8 cellular contexts compared by ENCODE assay signal in genomic region chr11:62543680-62544444, GRCh38. TPM values are rescaled to one million over a fixed set of nuclear protein-coding genes. Genes with fewer than 3 reads are reported as not detected.
DNase-seq lines count a peak whose midpoint lies in the region; ATAC-seq and TF ChIP-seq lines count a peak whose summit lies in the region.

No MANE protein-coding gene starts in this region.

- H3K4me3 Mint-ChIP-seq in mesothelial cell of epicardium, result peak overlapping the region; percentile 97

- H3K4me1 Mint-ChIP-seq in mesothelial cell of epicardium, result peaks cover 72% of the 10 kb centered on the region

- peak overlapping the region; percentile 99 for H3K27ac Mint-ChIP-seq in mesothelial cell of epicardium

- no peak for ATAC-seq in left ventricle myocardium superior
- no peak for ATAC-seq in HG03354 (IDR thresholded peaks at IDR 0.05; ENCODE audit: poor library complexity, severe bottlenecking, unreplicated experiment)

- no peaks in the 10 kb centered on the region for H3K36me3 Mint-ChIP-seq in mesothelial cell of epicardium

- H3K9me3 Mint-ChIP-seq in mesothelial cell of epicardium, result no peaks in the 10 kb centered on the region

- H3K4me3 ChIP-seq in cardiac fibroblast (replicated peaks in 1 of 2; ENCODE audit: low read depth in 2 of 2, low read length in 2 of 2), result peak overlapping the region; percentile 93 to 95

- DNase-seq in left ventricle myocardium superior (peak; percentile 48), cardiac septum (ENCODE audit: low spot score) (no peak), cardiac fibroblast (ENCODE audit: low read depth in 2 of 2) (no peak), mesothelial cell of epicardium (ENCODE audit: low spot score in 2 of 2, unreplicated experiment in 2 of 2) (no peak), mucosa of gallbladder (ENCODE audit: low spot score) (no peak), NCI-H2107 treated with DMSO at 0.1 percent for 48 hours (lab: John Stamatoyannopoulos, UW; ENCODE audit: unreplicated experiment) (no peak), KG1 (lab: John Stamatoyannopoulos, UW) (no peak)

- no peak for TF ChIP-seq CTCF in cardiac fibroblast (IDR thresholded peaks at IDR 0.05; ENCODE audit: low read depth, low read length)
- no peak for TF ChIP-seq CTCF in mesothelial cell of epicardium (IDR thresholded peaks at IDR 0.05; ENCODE audit: unreplicated experiment)

- intact Hi-C loops in left ventricle myocardium superior (cut with micrococcal nuclease), result loop anchor here (5.0 to 10.0 kb wide), 3 partner anchors 37 to 149 kb away; no protein-coding TSS in a partner anchor
- intact Hi-C loops in cardiac septum (cut with DNase I), result loop anchor here (2.0 to 5.0 kb wide), 2 partner anchors 102 to 145 kb away; no protein-coding TSS in a partner anchor

- no peaks in the 10 kb centered on the region for H3K27me3 Mint-ChIP-seq in mesothelial cell of epicardium (ENCODE audit: low read depth)

RNA-seq across cellular contexts. Expression of gene AHNAK, which starts 2.7 kb away (rescaled TPM):
- total RNA-seq in left ventricle myocardium superior (354 TPM), cardiac septum (485 TPM), mesothelial cell of epicardium (456 to 481 TPM (median 480 TPM) in 3 replicates), mucosa of gallbladder (549 TPM)

RNA-seq across cellular contexts. Expression of gene EEF1G, which starts 29.8 kb away (rescaled TPM):
- total RNA-seq in left ventricle myocardium superior (804 TPM), cardiac septum (735 TPM), mesothelial cell of epicardium (1,747 to 1,829 TPM (median 1,814 TPM) in 3 replicates), mucosa of gallbladder (1,062 TPM)

RNA-seq across cellular contexts. Expression of gene TUT1, which starts 47.5 kb away (rescaled TPM):
- total RNA-seq in left ventricle myocardium superior, result 12.3 TPM
- 11.7 TPM for total RNA-seq in cardiac septum
- total RNA-seq in mesothelial cell of epicardium, result 23.7 to 26.0 TPM (median 24.2 TPM) in 3 replicates
- 26.2 TPM for total RNA-seq in mucosa of gallbladder

RNA-seq across cellular contexts. Expression of gene MTA2, which starts 57.8 kb away (rescaled TPM):
- 33.1 TPM for total RNA-seq in left ventricle myocardium superior
- total RNA-seq in cardiac septum, result 36.8 TPM
- 121 to 126 TPM (median 124 TPM) in 3 replicates for total RNA-seq in mesothelial cell of epicardium
- total RNA-seq in mucosa of gallbladder, result 87.6 TPM
